Comparison of ENCODE assay signal across 8 cellular contexts in genomic region chr10:75294518-75294865, GRCh38. TPM values are rescaled to one million over a fixed set of nuclear protein-coding genes. Genes with fewer than 3 reads are reported as not detected.
DNase-seq lines count a peak whose midpoint lies in the region; ATAC-seq lines count a peak whose summit lies in the region.

No MANE protein-coding gene starts in this region.

- peaks cover 12% of the 10 kb centered on the region for H3K27me3 Mint-ChIP-seq in activated CD4-positive, alpha-beta T cell treated with anti-CD3 and anti-CD28 coated beads for 36 hours
- peaks cover 3% of the 10 kb centered on the region for H3K27me3 Mint-ChIP-seq in activated naive CD8-positive, alpha-beta T cell treated with anti-CD3 and anti-CD28 coated beads for 36 hours

- no peaks in the 10 kb centered on the region for H3K36me3 ChIP-seq in stomach smooth muscle (ENCODE audit: control insufficient read depth in 2 of 2, insufficient read depth in 2 of 2, low read length in 2 of 2)

- H3K9me3 ChIP-seq in stomach smooth muscle (ENCODE audit: control insufficient read depth in 2 of 2, low read length in 2 of 2): peaks cover 5 to 8% of the 10 kb centered on the region in 2 donors

- POLR2A ChIA-PET in activated CD4-positive, alpha-beta T cell treated with anti-CD3 and anti-CD28 coated beads for 36 hours (lab: Charles Lee): interaction anchor here (0.5 to 0.6 kb wide), 2 partner anchors 11 to 158 kb away, joined by 3 read pairs; no protein-coding TSS in a partner anchor

- H3K27me3 ChIP-seq in stomach smooth muscle (ENCODE audit: control insufficient read depth in 1 of 2, insufficient read depth in 2 of 2, low read length in 2 of 2): no peaks in the 10 kb centered on the region

- CTCF ChIA-PET in activated CD4-positive, alpha-beta T cell treated with anti-CD3 and anti-CD28 coated beads for 36 hours (lab: Charles Lee): interaction anchor here (0.6 to 1.4 kb wide), 3 partner anchors 59 to 903 kb away, joined by 3 read pairs; partner anchors contain the start of gene COMTD1

- H3K36me3 Mint-ChIP-seq in activated CD4-positive, alpha-beta T cell treated with anti-CD3 and anti-CD28 coated beads for 36 hours (ENCODE audit: low read depth): no peaks in the 10 kb centered on the region
- no peaks in the 10 kb centered on the region for H3K36me3 Mint-ChIP-seq in activated naive CD8-positive, alpha-beta T cell treated with anti-CD3 and anti-CD28 coated beads for 36 hours

- H3K4me3 ChIP-seq in stomach smooth muscle (ENCODE audit: low read length in 2 of 2): peak overlapping the region; percentile 21 to 74

- H3K27ac Mint-ChIP-seq in activated CD4-positive, alpha-beta T cell treated with anti-CD3 and anti-CD28 coated beads for 36 hours: no peak overlapping the region
- H3K27ac Mint-ChIP-seq in activated naive CD8-positive, alpha-beta T cell treated with anti-CD3 and anti-CD28 coated beads for 36 hours: no peak overlapping the region

- intact Hi-C loops in activated CD4-positive, alpha-beta T cell treated with anti-CD3 and anti-CD28 coated beads for 36 hours (cut with DNase I, micrococcal nuclease): loop anchor here in 1 of 2 experiments (2.0 kb wide), 1 partner anchor 106 kb away; the partner anchor contains the start of gene ZNF503

- peaks cover 5% of the 10 kb centered on the region for H3K4me1 Mint-ChIP-seq in activated CD4-positive, alpha-beta T cell treated with anti-CD3 and anti-CD28 coated beads for 36 hours
- no peaks in the 10 kb centered on the region for H3K4me1 Mint-ChIP-seq in activated naive CD8-positive, alpha-beta T cell treated with anti-CD3 and anti-CD28 coated beads for 36 hours

- no peak for ATAC-seq in activated CD4-positive, alpha-beta T cell treated with anti-CD3 and anti-CD28 coated beads for 36 hours

- H3K4me1 ChIP-seq in stomach smooth muscle (ENCODE audit: control insufficient read depth, insufficient read depth, low read length): peaks cover 21% of the 10 kb centered on the region

- H3K27ac ChIP-seq in stomach smooth muscle (ENCODE audit: low read length): peak overlapping the region; percentile 80

- H3K9ac ChIP-seq in stomach smooth muscle (ENCODE audit: low read length in 2 of 2): peak overlapping the region; percentile 46 to 47

- peak overlapping the region; percentile 47 for H3K4me3 Mint-ChIP-seq in activated CD4-positive, alpha-beta T cell treated with anti-CD3 and anti-CD28 coated beads for 36 hours
- peak overlapping the region; percentile 66 for H3K4me3 Mint-ChIP-seq in activated naive CD8-positive, alpha-beta T cell treated with anti-CD3 and anti-CD28 coated beads for 36 hours

- no peak for DNase-seq in activated CD4-positive, alpha-beta T cell treated with anti-CD3 and anti-CD28 coated beads for 36 hours
- DNase-seq in activated CD4-positive, alpha-beta T cell treated with anti-CD3 and anti-CD28 coated beads for 4 hours: no peak
- no peak for DNase-seq in activated naive CD8-positive, alpha-beta T cell treated with anti-CD3 and anti-CD28 coated beads for 36 hours
- DNase-seq in iPS-NIHi11 (ENCODE audit: low spot score) (peak; percentile 47), HuH-7 (ENCODE audit: low spot score) (no peak), HT-29 (ENCODE audit: low spot score) (no peak)
- no peak for DNase-seq in stimulated activated CD4-positive, alpha-beta T cell treated with anti-CD3 and anti-CD28 coated beads, Interleukin-4, amount 100 ng/mL, for 4 hours

- H3K9me3 Mint-ChIP-seq in activated CD4-positive, alpha-beta T cell treated with anti-CD3 and anti-CD28 coated beads for 36 hours (ENCODE audit: low read depth): peaks cover under 1% of the 10 kb centered on the region
- H3K9me3 Mint-ChIP-seq in activated naive CD8-positive, alpha-beta T cell treated with anti-CD3 and anti-CD28 coated beads for 36 hours: peaks cover 3% of the 10 kb centered on the region

RNA-seq across cellular contexts. Expression of gene COMTD1, which starts 58.7 kb away (rescaled TPM):
- total RNA-seq in activated CD4-positive, alpha-beta T cell treated with anti-CD3 and anti-CD28 coated beads for 36 hours: 10 to 100 TPM; 28.1 to 41.0 TPM
- total RNA-seq in activated naive CD8-positive, alpha-beta T cell treated with anti-CD3 and anti-CD28 coated beads for 36 hours: 10 to 100 TPM; 54.7 to 58.6 TPM
- 114 and 124 TPM in 2 replicates for total RNA-seq in HT-29 (2014; rRNA removed; shearing (Covaris generic))
